ENCODE assay signal across 8 cellular contexts in genomic region chr2:30686000-30686399, GRCh38.
DNase-seq lines count a peak whose midpoint lies in the region; ATAC-seq and TF ChIP-seq lines count a peak whose summit lies in the region.

No MANE protein-coding gene starts in this region.

- no peak overlapping the region for H3K27ac ChIP-seq in neuronal stem cell (replicated peaks; ENCODE audit: low read length)
- H3K27ac ChIP-seq in ascending aorta: no peak overlapping the region

- H3K36me3 Mint-ChIP-seq in WTC11: no peaks in the 10 kb centered on the region
- H3K36me3 Mint-ChIP-seq in T-helper 2 cell treated with Interferon-gamma antibody and Interleukin-4, amounts not matched to agents 5 μg/mL and 100 μg/mL, for 36 hours (ENCODE audit: low read depth): no peaks in the 10 kb centered on the region

- H3K23ac ChIP-seq in neuronal stem cell (ENCODE audit: low read depth, low read length, poor library complexity): no peak overlapping the region

- H3K27me3 Mint-ChIP-seq in WTC11 (ENCODE audit: low read depth): no peaks in the 10 kb centered on the region
- H3K27me3 Mint-ChIP-seq in T-helper 2 cell treated with Interferon-gamma antibody and Interleukin-4, amounts not matched to agents 5 μg/mL and 100 μg/mL, for 36 hours (ENCODE audit: low read depth): no peaks in the 10 kb centered on the region

- peak overlapping the region; percentile 45 for H2AFZ ChIP-seq in neuronal stem cell (ENCODE audit: low read length)

- H3K4me1 ChIP-seq in neuronal stem cell (ENCODE audit: control insufficient read depth in 2 of 2, insufficient read depth in 1 of 2, low read depth in 1 of 2, low read length in 2 of 2) (no peaks in the 10 kb centered on the region), ascending aorta (peaks cover 13 to 31% of the 10 kb centered on the region in 2 donors)

- TF ChIP-seq CTCF in WTC11 (IDR thresholded peaks at IDR 0.05): no peak
- TF ChIP-seq CTCF in ascending aorta (IDR thresholded peaks at IDR 0.05): peak in 1 of 3 experiments; percentile 5

- POLR2A ChIA-PET in WTC11 (lab: Charles Lee): interaction anchor here (0.6 kb wide), 1 partner anchor 521 kb away, joined by 3 read pairs; no protein-coding TSS in a partner anchor

- H3K27me3 ChIP-seq in neuronal stem cell (ENCODE audit: control insufficient read depth in 3 of 3, insufficient read depth in 3 of 3, low read depth in 1 of 3, low read length in 3 of 3): peaks cover 0 to 12% (median 0%) of the 10 kb centered on the region in 3 experiments
- H3K27me3 ChIP-seq in ascending aorta: no peaks in the 10 kb centered on the region

- no peaks in the 10 kb centered on the region for H3K36me3 ChIP-seq in neuronal stem cell (replicated peaks in 1 of 2; ENCODE audit: control insufficient read depth in 2 of 2, insufficient read depth in 2 of 2, low read length in 2 of 2)
- H3K36me3 ChIP-seq in ascending aorta: no peaks in the 10 kb centered on the region

- no peak overlapping the region for H2BK120ac ChIP-seq in neuronal stem cell (ENCODE audit: low read depth, low read length)

- H2BK12ac ChIP-seq in neuronal stem cell (ENCODE audit: low read length): no peak overlapping the region

- no peak overlapping the region for H3K14ac ChIP-seq in neuronal stem cell (ENCODE audit: low read length)

- H3K79me1 ChIP-seq in neuronal stem cell (ENCODE audit: low read depth, low read length): no peaks in the 10 kb centered on the region

- H2BK15ac ChIP-seq in neuronal stem cell (ENCODE audit: low read length): no peak overlapping the region

- H2AK5ac ChIP-seq in neuronal stem cell (ENCODE audit: low read depth, low read length): no peak overlapping the region

- peak; percentile 88 for ATAC-seq in WTC11
- ATAC-seq in stimulated activated naive CD8-positive, alpha-beta T cell treated with anti-CD3 and anti-CD28 coated beads, Interleukin-15, Interleukin-2, amounts not matched to agents 100 U/mL and 50 U/mL, for 24 hours: no peak

- H3K9me3 Mint-ChIP-seq in WTC11: no peaks in the 10 kb centered on the region
- H3K9me3 Mint-ChIP-seq in T-helper 2 cell treated with Interferon-gamma antibody and Interleukin-4, amounts not matched to agents 5 μg/mL and 100 μg/mL, for 36 hours: no peaks in the 10 kb centered on the region

- H3K4me3 ChIP-seq in neuronal stem cell (ENCODE audit: low read length in 2 of 2) (no peak overlapping the region), ascending aorta (no peak overlapping the region)

- H3K4me1 Mint-ChIP-seq in WTC11: peaks cover 16% of the 10 kb centered on the region
- H3K4me1 Mint-ChIP-seq in T-helper 2 cell treated with Interferon-gamma antibody and Interleukin-4, amounts not matched to agents 5 μg/mL and 100 μg/mL, for 36 hours (ENCODE audit: low read depth): no peaks in the 10 kb centered on the region

- no peak overlapping the region for H3K18ac ChIP-seq in neuronal stem cell (ENCODE audit: low read length)

- H3K27ac Mint-ChIP-seq in WTC11: no peak overlapping the region
- no peak overlapping the region for H3K27ac Mint-ChIP-seq in T-helper 2 cell treated with Interferon-gamma antibody and Interleukin-4, amounts not matched to agents 5 μg/mL and 100 μg/mL, for 36 hours

- H3K4ac ChIP-seq in neuronal stem cell (ENCODE audit: low read length): no peak overlapping the region

- H3K9me3 ChIP-seq in neuronal stem cell (replicated peaks in 1 of 2; ENCODE audit: control insufficient read depth in 2 of 2, insufficient read depth in 1 of 2, low read depth in 1 of 2, low read length in 2 of 2) (peaks cover 0 to 3% of the 10 kb centered on the region in 2 donors), ascending aorta (no peaks in the 10 kb centered on the region)

- CTCF ChIA-PET in WTC11 (lab: Charles Lee): interaction anchor here (0.6 to 2.8 kb wide), 18 partner anchors 12 to 614 kb away, joined by 3 to 23 read pairs (median 4); no protein-coding TSS in a partner anchor

- no CpG with 5 or more reads among the region's 2 CpGs for WGBS in neuronal stem cell (ENCODE audit: extremely low coverage in 2 of 2, insufficient read length in 2 of 2, insufficient replicate concordance in 1 of 2), 2 donors

- H3K9ac ChIP-seq in neuronal stem cell (ENCODE audit: low read depth, low read length, poor library complexity): no peak overlapping the region

- no peak overlapping the region for H2BK5ac ChIP-seq in neuronal stem cell (ENCODE audit: low read length)

- no peak overlapping the region for H4K91ac ChIP-seq in neuronal stem cell (ENCODE audit: low read depth, low read length, poor library complexity)

- no peak overlapping the region for H3K4me3 Mint-ChIP-seq in WTC11
- no peak overlapping the region for H3K4me3 Mint-ChIP-seq in T-helper 2 cell treated with Interferon-gamma antibody and Interleukin-4, amounts not matched to agents 5 μg/mL and 100 μg/mL, for 36 hours

- H4K8ac ChIP-seq in neuronal stem cell (ENCODE audit: low read depth, low read length): no peak overlapping the region

- DNase-seq in NCI-H2081 (lab: John Stamatoyannopoulos, UW) (peak; percentile 44 to 74), NCI-H2081 treated with DMSO at 0.1 percent for 48 hours (lab: John Stamatoyannopoulos, UW) (no peak), NCI-H1105 (lab: John Stamatoyannopoulos, UW) (peak; percentile 69), WTC11 (ENCODE audit: low spot score) (peak; percentile 54), neuronal stem cell (ENCODE audit: low spot score) (no peak), ascending aorta (ENCODE audit: low spot score in 2 of 2) (no peak)
- DNase-seq in T-helper 2 cell treated with Interferon-gamma antibody and Interleukin-4, amounts not matched to agents 5 μg/mL and 100 μg/mL, for 36 hours (ENCODE audit: low spot score): no peak
- DNase-seq in stimulated activated naive CD8-positive, alpha-beta T cell treated with anti-CD3 and anti-CD28 coated beads, Interleukin-15, Interleukin-2, amounts not matched to agents 100 U/mL and 50 U/mL, for 24 hours: no peak

- H3K4me2 ChIP-seq in neuronal stem cell (ENCODE audit: insufficient read depth, low read length, poor library complexity, severe bottlenecking): no peak overlapping the region

- intact Hi-C loops in ascending aorta (cut with DNase I): loop anchor here (5.0 kb wide), 1 partner anchor 59 kb away; no protein-coding TSS in a partner anchor

TF ChIP-seq in WTC11, 78 proteins besides CTCF, POLR2A, EP300 and RAD21:
- TF ChIP-seq, protein P1, sequence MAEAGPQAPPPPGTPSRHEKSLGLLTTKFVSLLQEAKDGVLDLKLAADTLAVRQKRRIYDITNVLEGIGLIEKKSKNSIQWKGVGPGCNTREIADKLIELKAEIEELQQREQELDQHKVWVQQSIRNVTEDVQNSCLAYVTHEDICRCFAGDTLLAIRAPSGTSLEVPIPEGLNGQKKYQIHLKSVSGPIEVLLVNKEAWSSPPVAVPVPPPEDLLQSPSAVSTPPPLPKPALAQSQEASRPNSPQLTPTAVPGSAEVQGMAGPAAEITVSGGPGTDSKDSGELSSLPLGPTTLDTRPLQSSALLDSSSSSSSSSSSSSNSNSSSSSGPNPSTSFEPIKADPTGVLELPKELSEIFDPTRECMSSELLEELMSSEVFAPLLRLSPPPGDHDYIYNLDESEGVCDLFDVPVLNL (CRISPR knock-in tag; IDR thresholded peaks at IDR 0.05; ENCODE audit: borderline replicate concordance, low read depth): no peak
- TF ChIP-seq ZSCAN18 (CRISPR knock-in tag; IDR thresholded peaks at IDR 0.05) (0 out of 2 replicates have a peak, but pooled peaks have one; percentile 26), OVOL2 (CRISPR knock-in tag; IDR thresholded peaks at IDR 0.05; ENCODE audit: borderline replicate concordance) (no peak)

Comparison
In these comparisons a context has a peak if more than half of its experiments do, and no peak if none do; other contexts are left out.
1. DNase-seq: peak in NCI-H2081 (2 of 2), NCI-H1105 (single experiment) and WTC11 (single experiment); none in NCI-H2081 treated with DMSO at 0.1 percent for 48 hours (single experiment), neuronal stem cell (single experiment), ascending aorta (0 of 2), T-helper 2 cell treated with Interferon-gamma antibody and Interleukin-4, amounts not matched to agents 5 μg/mL and 100 μg/mL, for 36 hours (single experiment) and stimulated activated naive CD8-positive, alpha-beta T cell treated with anti-CD3 and anti-CD28 coated beads, Interleukin-15, Interleukin-2, amounts not matched to agents 100 U/mL and 50 U/mL, for 24 hours (single experiment).